ENCODE assay signal across 3 cellular contexts in the genomic region with DNA sequence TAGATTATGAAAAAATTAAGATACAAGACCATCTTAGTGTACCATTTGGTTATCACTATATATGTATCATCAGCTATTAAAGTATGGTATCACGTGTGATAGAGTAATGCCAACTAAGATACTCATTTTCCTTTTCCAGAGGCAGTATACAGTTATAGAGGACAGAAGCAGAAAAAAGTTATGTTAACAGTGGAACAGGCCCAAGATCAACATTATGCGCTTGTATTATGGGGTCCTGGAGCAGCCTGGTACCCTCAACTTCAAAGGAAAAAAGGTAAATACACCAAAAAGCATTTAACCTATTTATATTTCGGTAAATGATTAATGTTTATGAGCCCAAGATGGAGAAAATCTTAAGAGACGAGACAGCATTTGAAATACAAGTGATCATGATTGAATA. TPM values are rescaled to one million over a fixed set of nuclear protein-coding genes. Genes with fewer than 3 reads are reported as not detected.
"Had no signal": no experiment of that assay in that cellular context is flagged by ENCODE, and none has a peak within 500 bp of the region (broad histone marks: within the 10 kb centered on the region; RNA-seq: fewer than 3 reads in every experiment).

No MANE protein-coding gene starts in this region.

RNA-seq across cellular contexts. Expression of gene SYT15B, which starts 52.9 kb away (rescaled TPM):
- total RNA-seq: PC-3, SK-MEL-5 had no signal
- polyA plus RNA-seq: SK-N-SH had no signal
